In the genomic region with DNA sequence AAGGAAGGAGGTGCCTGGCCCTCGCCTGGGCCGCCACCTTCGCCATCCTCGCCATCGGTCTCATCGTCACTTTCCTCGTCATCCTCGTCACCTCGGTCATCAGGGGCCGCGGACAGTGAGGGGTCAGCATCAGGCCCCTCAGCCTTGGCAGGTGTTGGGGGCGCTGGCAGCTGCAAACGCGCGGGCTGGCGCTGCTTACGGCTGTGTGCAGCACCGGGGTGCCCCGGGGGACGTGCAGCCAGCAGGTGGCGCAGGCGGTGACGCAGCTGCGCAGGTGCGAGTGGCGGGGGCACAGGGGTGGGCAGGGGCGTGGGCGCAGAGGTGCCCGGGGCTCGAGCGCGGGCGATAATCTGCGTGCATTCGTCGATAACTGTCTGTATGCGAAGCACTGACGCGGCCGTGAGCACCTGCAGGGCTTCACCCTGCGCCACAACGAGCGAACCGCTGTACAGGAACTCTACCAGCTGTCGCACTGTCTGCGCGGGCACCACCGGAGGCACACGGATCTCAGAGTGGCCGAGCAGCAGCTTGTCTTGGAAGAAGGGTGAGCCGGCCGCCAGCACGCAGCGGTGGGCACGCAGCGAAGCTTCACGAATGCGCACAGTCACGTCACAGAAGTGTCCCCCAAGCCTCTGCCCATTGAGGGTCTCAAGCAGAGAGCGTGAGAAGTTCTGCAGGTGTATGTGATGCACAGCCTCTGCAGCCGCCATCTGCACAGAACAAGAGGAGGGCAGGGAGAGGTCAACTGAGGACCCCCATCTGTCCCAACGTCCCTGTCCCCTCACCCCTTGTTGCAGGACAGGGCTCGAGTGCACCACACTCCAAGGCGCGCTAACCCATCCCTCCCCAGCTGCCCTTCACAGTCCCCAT, we compare ENCODE assay signal across 14 cellular contexts. TPM values are rescaled to one million over a fixed set of nuclear protein-coding genes. Genes with fewer than 3 reads are reported as not detected.
DNase-seq lines count a peak whose midpoint lies in the region; ATAC-seq and TF ChIP-seq lines count a peak whose summit lies in the region.
"Had no signal": no experiment of that assay in that cellular context is flagged by ENCODE, and none has a peak within 500 bp of the region (broad histone marks: within the 10 kb centered on the region; RNA-seq: fewer than 3 reads in every experiment).

No MANE protein-coding gene starts in this region.

- H3K9me3 ChIP-seq in cardiac muscle cell (ENCODE audit: low read depth) (no peaks in the 10 kb centered on the region), OCI-LY1 (ENCODE audit: low read length) (no peaks in the 10 kb centered on the region), esophagus (ENCODE audit: control insufficient read depth in 2 of 2, insufficient read depth in 1 of 2, low read depth in 1 of 2, low read length in 1 of 2) (no peaks in the 10 kb centered on the region), suprapubic skin (no peaks in the 10 kb centered on the region)

- TF ChIP-seq CTCF in cardiac muscle cell (IDR thresholded peaks at IDR 0.05; ENCODE audit: low read depth, low read length) (no peak), OCI-LY1 (IDR thresholded peaks at IDR 0.05; ENCODE audit: low read length) (peak; percentile 17; the same call in 1 of the 2 replicates), suprapubic skin (IDR thresholded peaks at IDR 0.05) (no peak)

- no peak for TF ChIP-seq POLR2A in suprapubic skin (IDR thresholded peaks at IDR 0.05)

- no peak overlapping the region for H3K9ac ChIP-seq in OCI-LY1 (ENCODE audit: low read length)

- H3K9me2 ChIP-seq in OCI-LY1 (ENCODE audit: low read depth, low read length): no peaks in the 10 kb centered on the region

- no peaks in the 10 kb centered on the region for H4K20me1 ChIP-seq in OCI-LY1 (ENCODE audit: insufficient read depth, low read length)

- peak overlapping the region; percentile 92 for H3K27ac ChIP-seq in cardiac muscle cell
- H3K27ac ChIP-seq in OCI-LY1 (ENCODE audit: low read depth, low read length, poor library complexity, severe bottlenecking): no peak overlapping the region
- H3K27ac ChIP-seq in esophagus (ENCODE audit: low read depth in 2 of 2, low read length in 1 of 2): peak overlapping the region; percentile 99
- H3K27ac ChIP-seq in suprapubic skin: no peak overlapping the region

- DNase-seq in cardiac muscle cell (ENCODE audit: low read depth in 1 of 2, low spot score in 1 of 2) (no peak), Right ventricle myocardium superior (no peak), suprapubic skin (ENCODE audit: low spot score in 2 of 2) (no peak), 8988T (no peak)
- DNase-seq: activated B cell treated with CpG ODN at 0.5 μM for 24 hours; C1 segment of cervical spinal cord; GF-D8; NCI-H226; stimulated activated CD4-positive, alpha-beta T cell treated with anti-CD3 and anti-CD28 coated beads, Interleukin-4, amount 100 ng/mL, for 1 hour; stimulated activated naive CD4-positive, alpha-beta T cell had no signal

- peaks cover 5% of the 10 kb centered on the region; the same call in 1 of the 2 replicates for H3K79me2 ChIP-seq in OCI-LY1 (ENCODE audit: insufficient read depth, low read length)

- H3K27me3 ChIP-seq in cardiac muscle cell (no peaks in the 10 kb centered on the region), OCI-LY1 (ENCODE audit: insufficient read depth, low read length) (no peaks in the 10 kb centered on the region), esophagus (ENCODE audit: control insufficient read depth in 1 of 2, insufficient read depth in 2 of 2, low read length in 2 of 2) (no peaks in the 10 kb centered on the region), suprapubic skin (no peaks in the 10 kb centered on the region)

- TF ChIP-seq EP300 in suprapubic skin (IDR thresholded peaks at IDR 0.05): no peak

- 89 to 93% methylated on average over 64 to 65 of the region's 65 CpGs for WGBS in esophagus, 2 donors
- 93% methylated on average over 41 of the region's 65 CpGs for WGBS in suprapubic skin

- H3K4me1 ChIP-seq in cardiac muscle cell (ENCODE audit: low read depth) (peaks cover 15% of the 10 kb centered on the region), OCI-LY1 (ENCODE audit: insufficient read depth, low read length, severe bottlenecking) (peaks cover 56% of the 10 kb centered on the region), esophagus (ENCODE audit: control insufficient read depth in 2 of 2, insufficient read depth in 2 of 2, low read length in 1 of 2) (peaks cover 17 to 34% of the 10 kb centered on the region in 2 donors), suprapubic skin (peaks cover 64% of the 10 kb centered on the region)

- no peak overlapping the region for H3K4me2 ChIP-seq in OCI-LY1 (ENCODE audit: low read length)

- H3F3A ChIP-seq in OCI-LY1 (ENCODE audit: insufficient read depth, low read length): no peaks in the 10 kb centered on the region

- intact Hi-C loops in Right ventricle myocardium superior (cut with DNase I): no loop called here

- H3K4me3 ChIP-seq in cardiac muscle cell (no peak overlapping the region), OCI-LY1 (ENCODE audit: low read depth, low read length, poor library complexity, severe bottlenecking) (no peak overlapping the region), esophagus (ENCODE audit: low read depth in 1 of 2, low read length in 2 of 2) (no peak overlapping the region), suprapubic skin (peak overlapping the region; percentile 80)

- H3K36me3 ChIP-seq in cardiac muscle cell (peaks cover 13% of the 10 kb centered on the region), OCI-LY1 (ENCODE audit: insufficient read depth, low read length) (peaks cover 9% of the 10 kb centered on the region; the same call in 1 of the 2 replicates), esophagus (ENCODE audit: control insufficient read depth in 2 of 2, insufficient read depth in 2 of 2, low read length in 1 of 2) (peaks cover 0 to 16% of the 10 kb centered on the region in 2 donors), suprapubic skin (peaks cover 20% of the 10 kb centered on the region)

- ATAC-seq in Right ventricle myocardium superior (ENCODE audit: poor library complexity) (no peak), GM21619 (IDR thresholded peaks at IDR 0.05; ENCODE audit: unreplicated experiment) (no peak), GM18861 (IDR thresholded peaks at IDR 0.05; ENCODE audit: unreplicated experiment) (no peak)

- H2AFZ ChIP-seq in OCI-LY1 (ENCODE audit: low read length): no peak overlapping the region

RNA-seq across cellular contexts. Expression of a gene that starts 2.4 kb away (rescaled TPM):
- 22.8 and 26.3 TPM in 2 replicates for total RNA-seq in cardiac muscle cell
- 29.4 and 34.6 TPM in 2 replicates for polyA plus RNA-seq in cardiac muscle cell
- 7.9 TPM for total RNA-seq in Right ventricle myocardium superior
- 1 to 10 TPM; 6.4 to 7.4 TPM for polyA plus RNA-seq in esophagus
- total RNA-seq in suprapubic skin: 10 to 100 TPM in 3 of 4 donors, 1 to 10 TPM in 1; 6.7 to 20.7 (median 15.8) TPM

RNA-seq across cellular contexts. Expression of a gene that starts 5.4 kb away (rescaled TPM):
- total RNA-seq in cardiac muscle cell: 17.7 and 23.9 TPM in 2 replicates
- polyA plus RNA-seq in cardiac muscle cell: 22.5 and 22.8 TPM in 2 replicates
- total RNA-seq in Right ventricle myocardium superior: 3.8 TPM
- 1 to 10 TPM; 7.0 to 7.2 TPM for polyA plus RNA-seq in esophagus
- 10 to 100 TPM in 2 of 4 donors, 1 to 10 TPM in 2; 2.1 to 19.1 (median 10.7) TPM for total RNA-seq in suprapubic skin

RNA-seq across cellular contexts. Expression of a gene that starts 26.7 kb away (rescaled TPM):
- total RNA-seq in cardiac muscle cell (563 and 650 TPM in 2 replicates), Right ventricle myocardium superior (132 TPM), suprapubic skin (100 to 1,000 TPM; 334 to 395 (median 360) TPM)
- polyA plus RNA-seq in cardiac muscle cell (303 and 343 TPM in 2 replicates), esophagus (100 to 1,000 TPM; 159 to 175 TPM)

RNA-seq across cellular contexts. Expression of a gene that starts 37.7 kb away (rescaled TPM):
- total RNA-seq in cardiac muscle cell (223 and 265 TPM in 2 replicates), Right ventricle myocardium superior (115 TPM), suprapubic skin (100 to 1,000 TPM in 3 of 4 donors, 10 to 100 TPM in 1; 96.1 to 120 (median 103) TPM)
- polyA plus RNA-seq in cardiac muscle cell (247 and 319 TPM in 2 replicates), esophagus (100 to 1,000 TPM; 174 to 262 TPM)

RNA-seq across cellular contexts. Expression of a gene that starts 41.0 kb away (rescaled TPM):
- 29.0 and 41.1 TPM in 2 replicates for total RNA-seq in cardiac muscle cell
- 16.3 and 20.5 TPM in 2 replicates for polyA plus RNA-seq in cardiac muscle cell
- total RNA-seq in Right ventricle myocardium superior: 4.6 TPM
- 1 to 10 TPM; 6.9 to 9.9 TPM for polyA plus RNA-seq in esophagus
- total RNA-seq in suprapubic skin: 10 to 100 TPM; 19.8 to 38.8 (median 24.0) TPM

Comparison
In these comparisons a context has a peak if more than half of its experiments do, and no peak if none do; other contexts are left out.
1. H3K27ac ChIP-seq: peak in cardiac muscle cell (single experiment) and esophagus (2 of 2); none in OCI-LY1 (single experiment) and suprapubic skin (single experiment).